In genomic region chr1:109255097-109255651, GRCh38 we compare ENCODE assay signal across 11 cellular contexts. TPM values are rescaled to one million over a fixed set of nuclear protein-coding genes. Genes with fewer than 3 reads are reported as not detected.
DNase-seq lines count a peak whose midpoint lies in the region; ATAC-seq and TF ChIP-seq lines count a peak whose summit lies in the region.
"Had no signal": no experiment of that assay in that cellular context is flagged by ENCODE, and none has a peak within 500 bp of the region (broad histone marks: within the 10 kb centered on the region; RNA-seq: fewer than 3 reads in every experiment).

No MANE protein-coding gene starts in this region.

- ATAC-seq in GM23338 (peak; percentile 66), gastroesophageal sphincter (no peak), GM18907 (IDR thresholded peaks at IDR 0.05; ENCODE audit: unreplicated experiment) (no peak), HG03159 (IDR thresholded peaks at IDR 0.05; ENCODE audit: unreplicated experiment) (no peak)
- no peak for ATAC-seq in stimulated activated naive CD8-positive, alpha-beta T cell treated with anti-CD3 and anti-CD28 coated beads, Interleukin-15, amount 100 ng/mL, for 72 hours
- ATAC-seq: effector memory CD8-positive, alpha-beta T cell had no signal

- H3K4me3 ChIP-seq in GM23338 (no peak overlapping the region), gastroesophageal sphincter (peak overlapping the region in 1 of 2 donors; percentile 35)

- H3K27ac Mint-ChIP-seq in GM23338 (no peak overlapping the region), progenitor cell of endocrine pancreas (peak overlapping the region; percentile 60)
- no peak overlapping the region for H3K27ac Mint-ChIP-seq in stimulated activated naive CD8-positive, alpha-beta T cell treated with anti-CD3 and anti-CD28 coated beads, Interleukin-15, amount 100 ng/mL, for 72 hours
- H3K27ac Mint-ChIP-seq: activated T-helper 1 cell treated with anti-CD3 and anti-CD28 coated beads, Interleukin-12 subunit alpha, Interleukin-12 subunit beta, Interleukin-2, Interleukin-4 antibody, amounts not matched to agents 30 ng/mL and 10 ng/mL and 1 ng/mL, durations not matched to agents 14 hours and 24 hours and 36 hours had no signal

- H3K4me2 ChIP-seq in GM23338, result peak overlapping the region; percentile 64

- H3K27ac ChIP-seq in GM23338 (ENCODE audit: low read depth) (no peak overlapping the region), angular gyrus (ENCODE audit: low read depth, low read length) (peak overlapping the region; percentile 95), gastroesophageal sphincter (peak overlapping the region in 3 of 4 donors; percentile 89 to 93 (median 89))

- no peak for TF ChIP-seq EP300 in gastroesophageal sphincter (IDR thresholded peaks at IDR 0.05)

- DNase-seq in GM23338 (ENCODE audit: low spot score), result peak; percentile 55
- no peak for DNase-seq in progenitor cell of endocrine pancreas (ENCODE audit: low spot score, unreplicated experiment)
- no peak for DNase-seq in stimulated activated naive CD8-positive, alpha-beta T cell treated with anti-CD3 and anti-CD28 coated beads, Interleukin-15, amount 100 ng/mL, for 72 hours
- DNase-seq in NCI-H2029 (lab: John Stamatoyannopoulos, UW), result no peak
- DNase-seq: Calu3; effector memory CD8-positive, alpha-beta T cell had no signal

- 58% methylated on average over 6 of the region's 15 CpGs; no CpG with 5 or more reads in 1 of the 2 donors for WGBS in gastroesophageal sphincter (ENCODE audit: low coverage in 1 of 2), 2 donors

- H3F3A ChIP-seq in GM23338 (replicated peaks; ENCODE audit: low read depth), result no peaks in the 10 kb centered on the region

- TF ChIP-seq CTCF in GM23338 (conservative IDR thresholded peaks at IDR 0.05; ENCODE audit: low read depth in 2 of 2) (peak in 1 of 2 experiments; percentile 12; a peak in 1 of 4 replicates), gastroesophageal sphincter (IDR thresholded peaks at IDR 0.05) (peak in 1 of 4 experiments; percentile 21), progenitor cell of endocrine pancreas (IDR thresholded peaks at IDR 0.05; ENCODE audit: unreplicated experiment) (peak; percentile 10)

- H3K4me1 Mint-ChIP-seq in GM23338, result peaks cover 38% of the 10 kb centered on the region
- peaks cover 28% of the 10 kb centered on the region for H3K4me1 Mint-ChIP-seq in progenitor cell of endocrine pancreas (ENCODE audit: low read depth)
- peaks cover 36% of the 10 kb centered on the region for H3K4me1 Mint-ChIP-seq in stimulated activated naive CD8-positive, alpha-beta T cell treated with anti-CD3 and anti-CD28 coated beads, Interleukin-15, amount 100 ng/mL, for 72 hours

- no peaks in the 10 kb centered on the region; the same call in 1 of the 2 replicates for H4K20me1 ChIP-seq in GM23338 (replicated peaks; ENCODE audit: insufficient read depth)

- H3K4me1 ChIP-seq in GM23338 (ENCODE audit: insufficient read depth) (peaks cover 27% of the 10 kb centered on the region), gastroesophageal sphincter (peaks cover 0 to 54% (median 27%) of the 10 kb centered on the region in 3 donors)

- TF ChIP-seq POLR2A in gastroesophageal sphincter (IDR thresholded peaks at IDR 0.05), result no peak

- H3K36me3 ChIP-seq in GM23338 (ENCODE audit: insufficient read depth) (no peaks in the 10 kb centered on the region; the same call in 1 of the 2 replicates), gastroesophageal sphincter (peaks cover 0 to 18% of the 10 kb centered on the region in 2 donors)

- no peaks in the 10 kb centered on the region for H3K9me3 ChIP-seq in gastroesophageal sphincter

- H3K36me3 Mint-ChIP-seq in GM23338 (ENCODE audit: low read depth) (peaks cover 28% of the 10 kb centered on the region), progenitor cell of endocrine pancreas (ENCODE audit: insufficient read depth) (peaks cover 18% of the 10 kb centered on the region)

- H3K27me3 Mint-ChIP-seq in GM23338 (ENCODE audit: insufficient read depth, low read depth, poor library complexity), result peaks cover 24% of the 10 kb centered on the region
- no peaks in the 10 kb centered on the region for H3K27me3 Mint-ChIP-seq in progenitor cell of endocrine pancreas
- peaks cover 11% of the 10 kb centered on the region for H3K27me3 Mint-ChIP-seq in stimulated activated naive CD8-positive, alpha-beta T cell treated with anti-CD3 and anti-CD28 coated beads, Interleukin-15, amount 100 ng/mL, for 72 hours
- H3K27me3 Mint-ChIP-seq: effector memory CD8-positive, alpha-beta T cell had no signal

- H3K9me2 ChIP-seq in GM23338 (ENCODE audit: insufficient read depth), result no peaks in the 10 kb centered on the region

- H3K27me3 ChIP-seq in GM23338 (ENCODE audit: insufficient read depth) (peaks cover 5% of the 10 kb centered on the region), gastroesophageal sphincter (no peaks in the 10 kb centered on the region)

- H3K9me3 Mint-ChIP-seq in GM23338 (peaks cover 17% of the 10 kb centered on the region; the same call in 2 of the 3 replicates), progenitor cell of endocrine pancreas (ENCODE audit: low read depth) (no peaks in the 10 kb centered on the region)
- H3K9me3 Mint-ChIP-seq in stimulated activated naive CD8-positive, alpha-beta T cell treated with anti-CD3 and anti-CD28 coated beads, Interleukin-15, amount 100 ng/mL, for 72 hours, result no peaks in the 10 kb centered on the region
- H3K9me3 Mint-ChIP-seq: activated T-helper 1 cell treated with anti-CD3 and anti-CD28 coated beads, Interleukin-12 subunit alpha, Interleukin-12 subunit beta, Interleukin-2, Interleukin-4 antibody, amounts not matched to agents 30 ng/mL and 10 ng/mL and 1 ng/mL, durations not matched to agents 14 hours and 24 hours and 36 hours; effector memory CD8-positive, alpha-beta T cell had no signal

- H3K4me3 Mint-ChIP-seq in GM23338 (peak overlapping the region; percentile 23; the same call in 1 of the 3 replicates), progenitor cell of endocrine pancreas (ENCODE audit: low read depth) (peak overlapping the region; percentile 40)
- no peak overlapping the region for H3K4me3 Mint-ChIP-seq in stimulated activated naive CD8-positive, alpha-beta T cell treated with anti-CD3 and anti-CD28 coated beads, Interleukin-15, amount 100 ng/mL, for 72 hours
- H3K4me3 Mint-ChIP-seq: activated T-helper 1 cell treated with anti-CD3 and anti-CD28 coated beads, Interleukin-12 subunit alpha, Interleukin-12 subunit beta, Interleukin-2, Interleukin-4 antibody, amounts not matched to agents 30 ng/mL and 10 ng/mL and 1 ng/mL, durations not matched to agents 14 hours and 24 hours and 36 hours; effector memory CD8-positive, alpha-beta T cell had no signal

- H3K79me2 ChIP-seq in GM23338 (replicated peaks; ENCODE audit: insufficient read depth), result peaks cover 19% of the 10 kb centered on the region; the same call in 1 of the 2 replicates

- H2AFZ ChIP-seq in GM23338, result no peak overlapping the region

TF ChIP-seq in GM23338, 12 proteins besides CTCF, POLR2A, EP300 and RAD21 (continues in another document):
- TF ChIP-seq POLR2AphosphoS5 (IDR thresholded peaks at IDR 0.05; ENCODE audit: low read depth) (no peak), REST (IDR thresholded peaks at IDR 0.05; ENCODE audit: unreplicated experiment) (no peak), ZNF114 (CRISPR knock-in tag; IDR thresholded peaks at IDR 0.05) (no peak), CREB1 (CRISPR knock-in tag; IDR thresholded peaks at IDR 0.05; ENCODE audit: low read depth) (no peak), EZH2phosphoT487 (IDR thresholded peaks at IDR 0.05; ENCODE audit: unreplicated experiment) (no peak), STAT1 (IDR thresholded peaks at IDR 0.05; ENCODE audit: unreplicated experiment) (no peak)

RNA-seq across cellular contexts. Expression of gene CELSR2, which starts 5.8 kb away (rescaled TPM):
- total RNA-seq in GM23338 (2014; rRNA removed; shearing (Covaris generic)), result 30.4 and 35.1 TPM in 2 replicates
- 11.1 and 11.2 TPM in 2 replicates for polyA plus RNA-seq in GM23338 (2016; fragmentation: Nextera tagmentation; extraction: Ambion mirVana)
- total RNA-seq in gastroesophageal sphincter (10 to 100 TPM in 2 of 4 donors, 1 to 10 TPM in 2; 5.7 to 18.6 (median 9.1) TPM), progenitor cell of endocrine pancreas (33.7 and 38.7 TPM in 2 replicates)

RNA-seq across cellular contexts. Expression of gene PSRC1, which starts 27.8 kb away (rescaled TPM):
- total RNA-seq in GM23338 (2014; rRNA removed; shearing (Covaris generic)), result 50.6 and 61.1 TPM in 2 replicates
- polyA plus RNA-seq in GM23338 (2016; fragmentation: Nextera tagmentation; extraction: Ambion mirVana), result 51.4 and 55.0 TPM in 2 replicates
- 10 to 100 TPM in 2 of 4 donors, 1 to 10 TPM in 2; 6.9 to 26.9 (median 10.3) TPM for total RNA-seq in gastroesophageal sphincter
- total RNA-seq in progenitor cell of endocrine pancreas, result 26.1 and 29.4 TPM in 2 replicates

RNA-seq across cellular contexts. Expression of gene SARS1, which starts 41.5 kb away (rescaled TPM):
- 166 and 168 TPM in 2 replicates for total RNA-seq in GM23338 (2014; rRNA removed; shearing (Covaris generic))
- polyA plus RNA-seq in GM23338 (2016; fragmentation: Nextera tagmentation; extraction: Ambion mirVana), result 125 and 141 TPM in 2 replicates
- total RNA-seq in gastroesophageal sphincter (100 to 1,000 TPM; 154 to 187 (median 158) TPM), progenitor cell of endocrine pancreas (135 TPM in 2 replicates)

RNA-seq across cellular contexts. Expression of gene MYBPHL, which starts 51.6 kb away (rescaled TPM):
- not detected in 2 replicates for total RNA-seq in GM23338 (2014; rRNA removed; shearing (Covaris generic))
- 0.68 TPM in 1 of 2 replicates, not detected in the other for polyA plus RNA-seq in GM23338 (2016; fragmentation: Nextera tagmentation; extraction: Ambion mirVana)
- total RNA-seq in gastroesophageal sphincter (under 1 TPM in 1 of 4 donors, not detected in 3; 0.46 TPM), progenitor cell of endocrine pancreas (0.29 TPM in 1 of 2 replicates, not detected in the other)
- total RNA-seq: activated T-helper 1 cell treated with anti-CD3 and anti-CD28 coated beads, Interleukin-12 subunit alpha, Interleukin-12 subunit beta, Interleukin-2, Interleukin-4 antibody, amounts not matched to agents 30 ng/mL and 10 ng/mL and 1 ng/mL, durations not matched to agents 14 hours and 24 hours and 36 hours; Calu3 had no signal

Comparison
In these comparisons a context has a peak if more than half of its experiments do, and no peak if none do; other contexts are left out.
1. H3K4me3 Mint-ChIP-seq: peak in GM23338 (single experiment) and progenitor cell of endocrine pancreas (single experiment); none in stimulated activated naive CD8-positive, alpha-beta T cell treated with anti-CD3 and anti-CD28 coated beads, Interleukin-15, amount 100 ng/mL, for 72 hours (0 of 2).